2 cellular contexts compared by ENCODE assay signal in the genomic region with DNA sequence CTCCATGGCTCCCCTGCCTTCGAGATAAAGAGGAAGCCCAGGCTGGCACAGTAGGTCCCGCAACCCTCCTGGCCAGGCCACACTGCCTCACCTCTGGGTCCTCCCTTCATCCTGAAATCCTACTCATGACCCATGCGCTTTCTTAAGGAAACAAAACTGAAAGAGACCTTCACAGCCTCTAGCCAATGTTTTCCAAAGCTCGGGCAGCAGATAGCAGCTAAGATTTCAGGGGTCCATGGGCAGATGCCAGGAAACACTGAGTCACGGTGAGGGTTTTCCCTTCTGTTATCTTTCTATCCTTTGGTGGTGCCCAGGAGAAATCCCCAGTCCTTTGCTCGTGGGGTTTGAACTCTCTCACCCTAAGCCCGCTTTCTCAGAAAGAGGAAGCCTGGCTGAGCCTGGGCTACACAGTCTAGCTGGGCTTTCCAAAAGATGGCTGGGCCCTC.
TF ChIP-seq lines count a peak whose summit lies in the region.

No MANE protein-coding gene starts in this region.

TF ChIP-seq in IMR-90, 13 proteins besides CTCF, POLR2A, EP300 and RAD21:
- no peak for TF ChIP-seq USF2 (IDR thresholded peaks at IDR 0.05; ENCODE audit: low read depth, low read length)
- TF ChIP-seq MAZ (IDR thresholded peaks at IDR 0.05; ENCODE audit: borderline replicate concordance, low read depth, low read length), result no peak
- 0 out of 2 replicates have a peak, but pooled peaks have one; percentile 8 for TF ChIP-seq FOS (IDR thresholded peaks at IDR 0.05; ENCODE audit: low read depth, low read length)
- TF ChIP-seq, protein P1, sequence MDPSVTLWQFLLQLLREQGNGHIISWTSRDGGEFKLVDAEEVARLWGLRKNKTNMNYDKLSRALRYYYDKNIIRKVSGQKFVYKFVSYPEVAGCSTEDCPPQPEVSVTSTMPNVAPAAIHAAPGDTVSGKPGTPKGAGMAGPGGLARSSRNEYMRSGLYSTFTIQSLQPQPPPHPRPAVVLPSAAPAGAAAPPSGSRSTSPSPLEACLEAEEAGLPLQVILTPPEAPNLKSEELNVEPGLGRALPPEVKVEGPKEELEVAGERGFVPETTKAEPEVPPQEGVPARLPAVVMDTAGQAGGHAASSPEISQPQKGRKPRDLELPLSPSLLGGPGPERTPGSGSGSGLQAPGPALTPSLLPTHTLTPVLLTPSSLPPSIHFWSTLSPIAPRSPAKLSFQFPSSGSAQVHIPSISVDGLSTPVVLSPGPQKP (IDR thresholded peaks at IDR 0.05; ENCODE audit: borderline replicate concordance, low read depth, low read length), result no peak
- TF ChIP-seq NFE2L2 (IDR thresholded peaks at IDR 0.05; ENCODE audit: low read depth, low read length), result no peak
- TF ChIP-seq SMC3 (IDR thresholded peaks at IDR 0.05; ENCODE audit: low read depth, low read length), result no peak

TF ChIP-seq in GM12878, 131 proteins besides CTCF, POLR2A, EP300 and RAD21:
- no peak for TF ChIP-seq SUPT20H (IDR thresholded peaks at IDR 0.05; ENCODE audit: borderline replicate concordance, control insufficient read depth, low read depth, low read length)
- TF ChIP-seq, protein P2, sequence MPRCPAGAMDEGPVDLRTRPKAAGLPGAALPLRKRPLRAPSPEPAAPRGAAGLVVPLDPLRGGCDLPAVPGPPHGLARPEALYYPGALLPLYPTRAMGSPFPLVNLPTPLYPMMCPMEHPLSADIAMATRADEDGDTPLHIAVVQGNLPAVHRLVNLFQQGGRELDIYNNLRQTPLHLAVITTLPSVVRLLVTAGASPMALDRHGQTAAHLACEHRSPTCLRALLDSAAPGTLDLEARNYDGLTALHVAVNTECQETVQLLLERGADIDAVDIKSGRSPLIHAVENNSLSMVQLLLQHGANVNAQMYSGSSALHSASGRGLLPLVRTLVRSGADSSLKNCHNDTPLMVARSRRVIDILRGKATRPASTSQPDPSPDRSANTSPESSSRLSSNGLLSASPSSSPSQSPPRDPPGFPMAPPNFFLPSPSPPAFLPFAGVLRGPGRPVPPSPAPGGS (IDR thresholded peaks at IDR 0.05; ENCODE audit: borderline replicate concordance, insufficient read depth, low read depth, low read length, poor library complexity, severe bottlenecking), result no peak
- no peak for TF ChIP-seq ETV6 (conservative IDR thresholded peaks at IDR 0.05 in 1 of 2, IDR thresholded peaks at IDR 0.05 in 1 of 2; ENCODE audit: borderline replicate concordance in 1 of 2, low read depth in 1 of 2)
- no peak for TF ChIP-seq MEF2B (IDR thresholded peaks at IDR 0.05; ENCODE audit: partially characterized antibody, poor library complexity, severe bottlenecking)
- no peak for TF ChIP-seq SRF (IDR thresholded peaks at IDR 0.05; ENCODE audit: low read depth in 2 of 2, low read length in 2 of 2)
- peak; percentile 36; the same call in 1 of the 2 replicates for TF ChIP-seq IKZF1 (conservative IDR thresholded peaks at IDR 0.05)
- TF ChIP-seq BACH1 (IDR thresholded peaks at IDR 0.05; ENCODE audit: borderline replicate concordance), result no peak
- peak; percentile 38 for TF ChIP-seq EED (IDR thresholded peaks at IDR 0.05; ENCODE audit: low read depth)
- TF ChIP-seq, protein P3, sequence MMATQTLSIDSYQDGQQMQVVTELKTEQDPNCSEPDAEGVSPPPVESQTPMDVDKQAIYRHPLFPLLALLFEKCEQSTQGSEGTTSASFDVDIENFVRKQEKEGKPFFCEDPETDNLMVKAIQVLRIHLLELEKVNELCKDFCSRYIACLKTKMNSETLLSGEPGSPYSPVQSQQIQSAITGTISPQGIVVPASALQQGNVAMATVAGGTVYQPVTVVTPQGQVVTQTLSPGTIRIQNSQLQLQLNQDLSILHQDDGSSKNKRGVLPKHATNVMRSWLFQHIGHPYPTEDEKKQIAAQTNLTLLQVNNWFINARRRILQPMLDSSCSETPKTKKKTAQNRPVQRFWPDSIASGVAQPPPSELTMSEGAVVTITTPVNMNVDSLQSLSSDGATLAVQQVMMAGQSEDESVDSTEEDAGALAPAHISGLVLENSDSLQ (IDR thresholded peaks at IDR 0.05), result no peak
- no peak for TF ChIP-seq JUNB (IDR thresholded peaks at IDR 0.05)
- peak; percentile 86; the same call in 1 of the 2 replicates for TF ChIP-seq SPI1 (IDR thresholded peaks at IDR 0.05; ENCODE audit: borderline replicate concordance, insufficient read depth, low read depth, low read length)
- TF ChIP-seq HDAC6 (IDR thresholded peaks at IDR 0.05; ENCODE audit: unreplicated experiment), result no peak
- no peak for TF ChIP-seq STAT1 (conservative IDR thresholded peaks at IDR 0.05)
- no peak for TF ChIP-seq ZNF274 (IDR thresholded peaks at IDR 0.05; ENCODE audit: insufficient read depth, insufficient read length)
- peak; percentile 41 for TF ChIP-seq RUNX3 (IDR thresholded peaks at IDR 0.05; ENCODE audit: low read length)
- peak; percentile 44 to 50 for TF ChIP-seq IKZF2 (IDR thresholded peaks at IDR 0.05)
- no peak for TF ChIP-seq GATAD2B (conservative IDR thresholded peaks at IDR 0.05; ENCODE audit: low read depth)
- TF ChIP-seq SMC3 (IDR thresholded peaks at IDR 0.05; ENCODE audit: borderline replicate concordance, low read length), result no peak
